19 cellular contexts compared by ENCODE assay signal in genomic region chr3:189792046-189792929, GRCh38.
"Had no signal": no experiment of that assay in that cellular context is flagged by ENCODE, and none has a peak within 500 bp of the region (broad histone marks: within the 10 kb centered on the region; RNA-seq: fewer than 3 reads in every experiment).

No MANE protein-coding gene starts in this region.

- H3K4me3 Mint-ChIP-seq: activated CD4-positive, alpha-beta memory T cell treated with anti-CD3 and anti-CD28 coated beads, Interleukin-2, amount 10 ng/mL, durations not matched to agents 7 days and 5 days; activated naive CD4-positive, alpha-beta T cell treated with anti-CD3 and anti-CD28 coated beads, Interleukin-2, amount 50 U/mL, for 24 hours; activated T-cell treated with anti-CD3 and anti-CD28 coated beads, Interleukin-2, amount 50 U/mL, for 4 hours; stimulated activated naive CD8-positive, alpha-beta T cell treated with anti-CD3 and anti-CD28 coated beads, Interleukin-15, amount 100 ng/mL, for 72 hours; T-helper 1 cell treated with Interleukin-12 subunit alpha and Interleukin-12 subunit beta and Interleukin-4 antibody, amounts not matched to agents 30 μg/mL and 1 μg/mL, for 36 hours had no signal

- H3K36me3 ChIP-seq: heart right ventricle, lower lobe of right lung, ovary had no signal

- H3K27me3 Mint-ChIP-seq: activated CD4-positive, alpha-beta memory T cell treated with anti-CD3 and anti-CD28 coated beads, Interleukin-2, amount 10 ng/mL, durations not matched to agents 7 days and 5 days; activated naive CD4-positive, alpha-beta T cell treated with anti-CD3 and anti-CD28 coated beads, Interleukin-2, amount 50 U/mL, for 24 hours had no signal

- H3K27ac ChIP-seq: lower lobe of right lung, ovary, testis had no signal

- H3K27ac Mint-ChIP-seq: activated CD4-positive, alpha-beta memory T cell treated with anti-CD3 and anti-CD28 coated beads, Interleukin-2, amount 10 ng/mL, durations not matched to agents 7 days and 5 days; activated naive CD4-positive, alpha-beta T cell treated with anti-CD3 and anti-CD28 coated beads, Interleukin-2, amount 50 U/mL, for 24 hours; stimulated activated naive CD8-positive, alpha-beta T cell treated with anti-CD3 and anti-CD28 coated beads, Interleukin-15, amount 100 ng/mL, for 72 hours; T-helper 1 cell treated with Interleukin-12 subunit alpha and Interleukin-12 subunit beta and Interleukin-4 antibody, amounts not matched to agents 30 μg/mL and 1 μg/mL, for 36 hours had no signal

- H3K4me1 ChIP-seq: lower lobe of right lung, testis had no signal

- H3K27me3 ChIP-seq: heart right ventricle, ovary, testis had no signal

- H3K36me3 Mint-ChIP-seq: activated naive CD4-positive, alpha-beta T cell treated with anti-CD3 and anti-CD28 coated beads, Interleukin-2, amount 50 U/mL, for 24 hours had no signal

- DNase-seq: activated CD4-positive, alpha-beta memory T cell treated with anti-CD3 and anti-CD28 coated beads, Interleukin-2, amount 10 ng/mL, durations not matched to agents 7 days and 5 days; activated CD4-positive, alpha-beta T cell treated with anti-CD3 and anti-CD28 coated beads for 4 hours; activated effector memory CD4-positive, alpha-beta T cell treated with Interleukin-2 at 50 U/mL for 16 hours; activated T-cell treated with anti-CD3 and anti-CD28 coated beads, Interleukin-2, amount 50 U/mL, for 4 hours; caudate nucleus; heart right ventricle; left colon; lower lobe of right lung; ovary; stimulated activated CD4-positive, alpha-beta T cell treated with anti-CD3 and anti-CD28 coated beads, Interleukin-1b, Interleukin-23, amount 100 ng/mL, for 48 hours; stimulated activated naive CD8-positive, alpha-beta T cell treated with anti-CD3 and anti-CD28 coated beads, Interleukin-15, amount 100 ng/mL, for 72 hours; testis had no signal

- ATAC-seq: activated T-cell treated with anti-CD3 and anti-CD28 coated beads, Interleukin-2, amount 50 U/mL, for 4 hours; heart right ventricle; left colon; lower lobe of right lung; sciatic nerve; stimulated activated naive CD8-positive, alpha-beta T cell treated with anti-CD3 and anti-CD28 coated beads, Interleukin-15, amount 100 ng/mL, for 72 hours had no signal

- H3K9me3 ChIP-seq: heart right ventricle, lower lobe of right lung, ovary, testis had no signal

- H3K9me3 Mint-ChIP-seq: activated CD4-positive, alpha-beta memory T cell treated with anti-CD3 and anti-CD28 coated beads, Interleukin-2, amount 10 ng/mL, durations not matched to agents 7 days and 5 days; activated naive CD4-positive, alpha-beta T cell treated with anti-CD3 and anti-CD28 coated beads, Interleukin-2, amount 50 U/mL, for 24 hours; activated T-cell treated with anti-CD3 and anti-CD28 coated beads, Interleukin-2, amount 50 U/mL, for 4 hours; stimulated activated naive CD8-positive, alpha-beta T cell treated with anti-CD3 and anti-CD28 coated beads, Interleukin-15, amount 100 ng/mL, for 72 hours; T-helper 1 cell treated with Interleukin-12 subunit alpha and Interleukin-12 subunit beta and Interleukin-4 antibody, amounts not matched to agents 30 μg/mL and 1 μg/mL, for 36 hours had no signal

- FAIRE-seq: colon, endometrium, frontal cortex, urothelium cell line had no signal

- H3K4me3 ChIP-seq: heart right ventricle, lower lobe of right lung, ovary, testis had no signal
